ENCODE assay signal across 9 cellular contexts in genomic region chr9:89668216-89668867, GRCh38.
DNase-seq lines count a peak whose midpoint lies in the region; ATAC-seq, FAIRE-seq and TF ChIP-seq lines count a peak whose summit lies in the region.
"Had no signal": no experiment of that assay in that cellular context is flagged by ENCODE, and none has a peak within 500 bp of the region (broad histone marks: within the 10 kb centered on the region; RNA-seq: fewer than 3 reads in every experiment).

No MANE protein-coding gene starts in this region.

- H3K4me1 ChIP-seq in psoas muscle (peaks cover 19% of the 10 kb centered on the region), small intestine (ENCODE audit: control insufficient read depth in 2 of 2, insufficient read depth in 1 of 2, low read depth in 1 of 2, low read length in 1 of 2) (peaks cover 2 to 5% of the 10 kb centered on the region in 2 donors)

- peak; percentile 22 to 77 (median 51) for ATAC-seq in psoas muscle
- ATAC-seq in HG02938 (IDR thresholded peaks at IDR 0.05; ENCODE audit: unreplicated experiment): no peak
- ATAC-seq: activated naive CD8-positive, alpha-beta T cell treated with anti-CD3 and anti-CD28 coated beads, Interleukin-2, amount 50 U/mL, for 24 hours had no signal

- intact Hi-C loops in psoas muscle (cut with DNase I): loop anchor here in 1 of 2 donors (5.0 kb wide), 1 partner anchor 61 kb away; the partner anchor contains the start of gene GADD45G

- peak overlapping the region; percentile 47 for H3K27ac ChIP-seq in psoas muscle
- peak overlapping the region in 1 of 2 donors; percentile 41 for H3K27ac ChIP-seq in small intestine (ENCODE audit: low read depth in 1 of 2, low read length in 1 of 2)

- H3K27me3 ChIP-seq in bronchial epithelial cell (ENCODE audit: control insufficient read depth, insufficient read depth, low read length) (no peaks in the 10 kb centered on the region), psoas muscle (ENCODE audit: insufficient read depth in 3 of 3, low read length in 2 of 3) (no peaks in the 10 kb centered on the region), small intestine (ENCODE audit: control insufficient read depth in 2 of 2, insufficient read depth in 2 of 2, low read length in 2 of 2) (no peaks in the 10 kb centered on the region)
- H3K27me3 ChIP-seq: Peyer's patch had no signal

- 45 to 53% (median 50%) methylated on average over 8 of the region's 8 CpGs for WGBS in psoas muscle, 3 donors
- 24 to 53% (median 44%) methylated on average over 8 of the region's 8 CpGs for WGBS in small intestine, 3 donors

- H3K9me3 ChIP-seq in psoas muscle (no peaks in the 10 kb centered on the region), small intestine (ENCODE audit: control insufficient read depth, low read depth) (no peaks in the 10 kb centered on the region)
- H3K9me3 ChIP-seq: Peyer's patch had no signal

- no peaks in the 10 kb centered on the region for H3K36me3 ChIP-seq in bronchial epithelial cell (ENCODE audit: control insufficient read depth, insufficient read depth, low read length)
- H3K36me3 ChIP-seq in psoas muscle (ENCODE audit: insufficient read depth in 1 of 2, low read depth in 1 of 2): no peaks in the 10 kb centered on the region
- H3K36me3 ChIP-seq in small intestine (ENCODE audit: control insufficient read depth in 2 of 2, insufficient read depth in 2 of 2, low read length in 2 of 2): no peaks in the 10 kb centered on the region
- H3K36me3 ChIP-seq: Peyer's patch had no signal

- no peak for TF ChIP-seq POLR2A in GM12891 (IDR thresholded peaks at IDR 0.05; ENCODE audit: low read depth, low read length)

- TF ChIP-seq CTCF in bronchial epithelial cell (IDR thresholded peaks at IDR 0.05; ENCODE audit: insufficient read depth, low read length, severe bottlenecking) (no peak), psoas muscle (IDR thresholded peaks at IDR 0.05) (no peak), GM20000 (IDR thresholded peaks at IDR 0.05; ENCODE audit: extremely low read depth, missing control alignments) (no peak)

- FAIRE-seq in GM12891 (lab: Jason Lieb, UNC) (peak; percentile 43), bronchial epithelial cell (lab: Jason Lieb, UNC) (peak; percentile 84), small intestine (lab: Jason Lieb, UNC) (no peak)

- DNase-seq in GM12891 (ENCODE audit: insufficient read length, low spot score) (no peak), NCI-H2029 treated with DMSO at 0.1 percent for 48 hours (lab: John Stamatoyannopoulos, UW) (peak; percentile 83), bronchial epithelial cell (ENCODE audit: low read depth) (no peak), psoas muscle (no peak), small intestine (no peak), GM20000 (ENCODE audit: low spot score) (no peak)
- DNase-seq: activated naive CD8-positive, alpha-beta T cell treated with anti-CD3 and anti-CD28 coated beads, Interleukin-2, amount 50 U/mL, for 24 hours; Peyer's patch had no signal

- H3K4me3 ChIP-seq in bronchial epithelial cell (ENCODE audit: low read depth, low read length) (no peak overlapping the region), psoas muscle (no peak overlapping the region), small intestine (ENCODE audit: low read depth in 1 of 2, low read length in 2 of 2) (no peak overlapping the region)
- H3K4me3 ChIP-seq: Peyer's patch had no signal

TF ChIP-seq in GM12891, 5 proteins besides CTCF, POLR2A, EP300 and RAD21:
- TF ChIP-seq TAF1 (IDR thresholded peaks at IDR 0.05; ENCODE audit: low read depth, low read length) (no peak), PAX5 (IDR thresholded peaks at IDR 0.05; ENCODE audit: insufficient read depth, low read length, severe bottlenecking) (no peak), POLR2AphosphoS5 (IDR thresholded peaks at IDR 0.05; ENCODE audit: low read depth, low read length) (no peak)
